In genomic region chr6:18260448-18261106, GRCh38 we compare ENCODE assay signal across 8 cellular contexts. TPM values are rescaled to one million over a fixed set of nuclear protein-coding genes. Genes with fewer than 3 reads are reported as not detected.
DNase-seq lines count a peak whose midpoint lies in the region; ATAC-seq lines count a peak whose summit lies in the region.

No MANE protein-coding gene starts in this region.

- H3K9me3 ChIP-seq in naive thymus-derived CD4-positive, alpha-beta T cell (ENCODE audit: control insufficient read depth in 2 of 3, low read length in 3 of 3): no peaks in the 10 kb centered on the region

- peak; percentile 67 for DNase-seq in activated CD4-positive, alpha-beta T cell treated with anti-CD3 and anti-CD28 coated beads for 36 hours
- DNase-seq in activated CD4-positive, alpha-beta T cell treated with anti-CD3 and anti-CD28 coated beads, Interleukin-2, amount 50 U/mL, for 1 hour: no peak
- DNase-seq in KBM-7 (peak; percentile 49), anterior cingulate cortex (lab: John Stamatoyannopoulos, UW) (no peak), globus pallidus (ENCODE audit: low spot score) (no peak)
- DNase-seq in naive thymus-derived CD4-positive, alpha-beta T cell: no peak

- peaks cover 50% of the 10 kb centered on the region for H3K4me1 Mint-ChIP-seq in activated CD4-positive, alpha-beta T cell treated with anti-CD3 and anti-CD28 coated beads for 36 hours
- H3K4me1 Mint-ChIP-seq in activated T-helper 17 cell treated with anti-CD3 and anti-CD28 coated beads, Interleukin-2, amount 50 U/mL, for 72 hours: peaks cover 27% of the 10 kb centered on the region
- H3K4me1 Mint-ChIP-seq in naive thymus-derived CD4-positive, alpha-beta T cell: peaks cover 39 to 62% (median 58%) of the 10 kb centered on the region in 7 donors

- H3K27me3 Mint-ChIP-seq in activated CD4-positive, alpha-beta T cell treated with anti-CD3 and anti-CD28 coated beads for 36 hours: no peaks in the 10 kb centered on the region
- no peaks in the 10 kb centered on the region for H3K27me3 Mint-ChIP-seq in activated T-helper 17 cell treated with anti-CD3 and anti-CD28 coated beads, Interleukin-2, amount 50 U/mL, for 72 hours
- H3K27me3 Mint-ChIP-seq in naive thymus-derived CD4-positive, alpha-beta T cell: no peaks in the 10 kb centered on the region

- no peaks in the 10 kb centered on the region for H3K27me3 ChIP-seq in naive thymus-derived CD4-positive, alpha-beta T cell (ENCODE audit: control insufficient read depth in 2 of 2, insufficient read depth in 2 of 2, low read length in 2 of 2)

- peaks cover 70% of the 10 kb centered on the region for H3K36me3 Mint-ChIP-seq in activated CD4-positive, alpha-beta T cell treated with anti-CD3 and anti-CD28 coated beads for 36 hours (ENCODE audit: low read depth)
- peaks cover 83% of the 10 kb centered on the region for H3K36me3 Mint-ChIP-seq in activated T-helper 17 cell treated with anti-CD3 and anti-CD28 coated beads, Interleukin-2, amount 50 U/mL, for 72 hours (ENCODE audit: low read depth)
- H3K36me3 Mint-ChIP-seq in naive thymus-derived CD4-positive, alpha-beta T cell: peaks cover 0 to 40% (median 3%) of the 10 kb centered on the region in 5 donors

- peak; percentile 12 for ATAC-seq in activated CD4-positive, alpha-beta T cell treated with anti-CD3 and anti-CD28 coated beads for 36 hours
- peak; percentile 40 for ATAC-seq in GM21737 (IDR thresholded peaks at IDR 0.05; ENCODE audit: unreplicated experiment)
- ATAC-seq in activated T-helper 17 cell treated with anti-CD3 and anti-CD28 coated beads, Interleukin-2, amount 50 U/mL, for 72 hours (replicated peaks): peak; percentile 47
- ATAC-seq in naive thymus-derived CD4-positive, alpha-beta T cell: peak; percentile 10

- POLR2A ChIA-PET in activated CD4-positive, alpha-beta T cell treated with anti-CD3 and anti-CD28 coated beads for 36 hours (lab: Charles Lee): interaction anchor here (0.6 to 0.8 kb wide), 3 partner anchors 17 to 181 kb away, joined by 3 to 6 read pairs (median 3); no protein-coding TSS in a partner anchor
- POLR2A ChIA-PET in naive thymus-derived CD4-positive, alpha-beta T cell (lab: Charles Lee): no interaction called here

- H3K4me3 Mint-ChIP-seq in activated CD4-positive, alpha-beta T cell treated with anti-CD3 and anti-CD28 coated beads for 36 hours: peak overlapping the region; percentile 93
- H3K4me3 Mint-ChIP-seq in activated T-helper 17 cell treated with anti-CD3 and anti-CD28 coated beads, Interleukin-2, amount 50 U/mL, for 72 hours: peak overlapping the region; percentile 88
- H3K4me3 Mint-ChIP-seq in naive thymus-derived CD4-positive, alpha-beta T cell: peak overlapping the region in 4 of 10 donors; percentile 5 to 94 (median 88)

- no peak overlapping the region for H3K27ac ChIP-seq in naive thymus-derived CD4-positive, alpha-beta T cell (ENCODE audit: low read depth, low read length)

- CTCF ChIA-PET in activated CD4-positive, alpha-beta T cell treated with anti-CD3 and anti-CD28 coated beads for 36 hours (lab: Charles Lee): interaction anchor here (0.6 kb wide), 1 partner anchor 565 kb away, joined by 3 read pairs; no protein-coding TSS in a partner anchor
- CTCF ChIA-PET in naive thymus-derived CD4-positive, alpha-beta T cell (lab: Charles Lee): interaction anchor here (0.6 to 1.0 kb wide), 2 partner anchors 25 to 479 kb away, joined by 3 read pairs; no protein-coding TSS in a partner anchor

- H3K27ac Mint-ChIP-seq in activated CD4-positive, alpha-beta T cell treated with anti-CD3 and anti-CD28 coated beads for 36 hours: peak overlapping the region; percentile 67
- H3K27ac Mint-ChIP-seq in activated T-helper 17 cell treated with anti-CD3 and anti-CD28 coated beads, Interleukin-2, amount 50 U/mL, for 72 hours: peak overlapping the region; percentile 71
- peak overlapping the region in 8 of 9 donors; percentile 16 to 97 (median 67) for H3K27ac Mint-ChIP-seq in naive thymus-derived CD4-positive, alpha-beta T cell

- peaks cover 0 to 20% (median 15%) of the 10 kb centered on the region in 3 experiments for H3K36me3 ChIP-seq in naive thymus-derived CD4-positive, alpha-beta T cell (ENCODE audit: control insufficient read depth in 2 of 3, insufficient read depth in 3 of 3, low read length in 3 of 3)

- peaks cover 4% of the 10 kb centered on the region for H3K9me3 Mint-ChIP-seq in activated CD4-positive, alpha-beta T cell treated with anti-CD3 and anti-CD28 coated beads for 36 hours (ENCODE audit: low read depth)
- H3K9me3 Mint-ChIP-seq in activated T-helper 17 cell treated with anti-CD3 and anti-CD28 coated beads, Interleukin-2, amount 50 U/mL, for 72 hours: no peaks in the 10 kb centered on the region
- H3K9me3 Mint-ChIP-seq in naive thymus-derived CD4-positive, alpha-beta T cell: no peaks in the 10 kb centered on the region

- intact Hi-C loops in activated CD4-positive, alpha-beta T cell treated with anti-CD3 and anti-CD28 coated beads for 36 hours (cut with DNase I, micrococcal nuclease): loop anchor here (5.0 to 10.0 kb wide), 7 partner anchors 127 to 1952 kb away; partner anchors contain the start of genes ATXN1 (in 1 of the 2), MBOAT1 (in 1 of the 2), NUP153 (in 1 of the 2) and RNF144B (in 1 of the 2)
- intact Hi-C loops in naive thymus-derived CD4-positive, alpha-beta T cell (cut with micrococcal nuclease): loop anchor here (5.0 to 10.0 kb wide), 3 partner anchors 46 to 1938 kb away; no protein-coding TSS in a partner anchor

- in situ Hi-C loops in KBM-7 (cut with MboI; ENCODE audit: low pct_unique_long_range_greater_than_20kb, low sequenced_read_pairs): no loop called here

- H3K4me1 ChIP-seq in naive thymus-derived CD4-positive, alpha-beta T cell (ENCODE audit: control insufficient read depth in 2 of 2, insufficient read depth in 2 of 2, low read length in 2 of 2): peaks cover 18 to 41% of the 10 kb centered on the region in 2 donors

- H3K4me3 ChIP-seq in naive thymus-derived CD4-positive, alpha-beta T cell (ENCODE audit: low read length): no peak overlapping the region

RNA-seq across cellular contexts. Expression of gene DEK, which starts 3.8 kb away (rescaled TPM):
- total RNA-seq in activated CD4-positive, alpha-beta T cell treated with anti-CD3 and anti-CD28 coated beads for 36 hours: 100 to 1,000 TPM; 201 to 273 TPM
- 100 to 1,000 TPM; 111 to 132 TPM for total RNA-seq in activated T-helper 17 cell treated with anti-CD3 and anti-CD28 coated beads, Interleukin-2, amount 50 U/mL, for 72 hours
- 100 to 1,000 TPM in 3 of 5 experiments, 10 to 100 TPM in 2; 49.6 to 174 (median 101) TPM for total RNA-seq in naive thymus-derived CD4-positive, alpha-beta T cell
- polyA plus RNA-seq in naive thymus-derived CD4-positive, alpha-beta T cell: 10 to 100 TPM; 41.6 to 51.6 TPM

Comparison
In these comparisons a context has a peak if more than half of its experiments do, and no peak if none do; other contexts are left out.
1. DNase-seq: peak in activated CD4-positive, alpha-beta T cell treated with anti-CD3 and anti-CD28 coated beads for 36 hours (single experiment) and KBM-7 (single experiment); none in activated CD4-positive, alpha-beta T cell treated with anti-CD3 and anti-CD28 coated beads, Interleukin-2, amount 50 U/mL, for 1 hour (single experiment), naive thymus-derived CD4-positive, alpha-beta T cell (0 of 9), anterior cingulate cortex (0 of 58) and globus pallidus (single experiment).
2. Peak in every context shown above with its lines, with median percentiles within 50 percentile points of each other: ATAC-seq and H3K27ac Mint-ChIP-seq.